19 cellular contexts compared by ENCODE assay signal in genomic region chr20:43544501-43544900, GRCh38. TPM values are rescaled to one million over a fixed set of nuclear protein-coding genes. Genes with fewer than 3 reads are reported as not detected.
A peak's percentile ranks its signal among the peaks of the same experiment; 100 is the strongest.
DNase-seq lines count a peak whose midpoint lies in the region; ATAC-seq and TF ChIP-seq lines count a peak whose summit lies in the region.
"Had no signal": no experiment of that assay in that cellular context is flagged by ENCODE, and none has a peak within 500 bp of the region (broad histone marks: within the 10 kb centered on the region; RNA-seq: fewer than 3 reads in every experiment).

No MANE protein-coding gene starts in this region.

- DNase-seq in RWPE2 (ENCODE audit: low spot score) (peak; percentile 61), coronary artery (ENCODE audit: low spot score) (peak; percentile 35), posterior vena cava (ENCODE audit: low spot score) (peak; percentile 28), upper lobe of right lung (peak; percentile 16), NCI-H82 (lab: John Stamatoyannopoulos, UW) (no peak), NCI-H226 (no peak), NCI-H2171 treated with DMSO at 0.1 percent for 48 hours (lab: John Stamatoyannopoulos, UW) (no peak)
- DNase-seq: ACHN; BE2C; C1 segment of cervical spinal cord; CD4-positive, CD25-positive, alpha-beta regulatory T cell; CD8-positive, alpha-beta memory T cell; COR-L47; DMS 273 treated with DMSO at 0.1 percent for 48 hours; DMS53; DND-41; EL; HCEC 1CT had no signal

- TF ChIP-seq CTCF in RWPE2 (IDR thresholded peaks at IDR 0.05; ENCODE audit: poor library complexity, severe bottlenecking) (no peak), coronary artery (IDR thresholded peaks at IDR 0.05) (no peak), upper lobe of right lung (IDR thresholded peaks at IDR 0.05) (no peak)

- ATAC-seq in RWPE2 (ENCODE audit: low read depth) (no peak), upper lobe of right lung (no peak)
- ATAC-seq: GM23338 had no signal

- intact Hi-C loops in posterior vena cava (cut with DNase I) = no loop called here
- intact Hi-C loops in upper lobe of right lung (cut with DNase I) = no loop called here

- H3K36me3 ChIP-seq in RWPE2 (ENCODE audit: low read depth) (peaks cover 25% of the 10 kb centered on the region), upper lobe of right lung (no peaks in the 10 kb centered on the region)
- H3K36me3 ChIP-seq: BE2C had no signal

- no peaks in the 10 kb centered on the region for H3K27me3 ChIP-seq in RWPE2 (ENCODE audit: insufficient read depth, poor library complexity, severe bottlenecking)
- H3K27me3 ChIP-seq in upper lobe of right lung = no peaks in the 10 kb centered on the region
- H3K27me3 ChIP-seq: BE2C had no signal

- no peak overlapping the region for H3K27ac ChIP-seq in RWPE2 (ENCODE audit: poor library complexity, severe bottlenecking)
- no peak overlapping the region for H3K27ac ChIP-seq in coronary artery
- no peak overlapping the region for H3K27ac ChIP-seq in upper lobe of right lung

- H3K9me3 ChIP-seq in RWPE2 (ENCODE audit: severe bottlenecking) = no peaks in the 10 kb centered on the region
- H3K9me3 ChIP-seq in upper lobe of right lung = no peaks in the 10 kb centered on the region
- H3K9me3 ChIP-seq: BE2C had no signal

- H3K4me1 ChIP-seq in RWPE2 (ENCODE audit: insufficient read depth, poor library complexity, severe bottlenecking) (peaks cover 11% of the 10 kb centered on the region), upper lobe of right lung (no peaks in the 10 kb centered on the region)
- H3K4me1 ChIP-seq: BE2C had no signal

- H3K4me3 ChIP-seq in RWPE2 (ENCODE audit: severe bottlenecking) (no peak overlapping the region), coronary artery (no peak overlapping the region), upper lobe of right lung (no peak overlapping the region)
- H3K4me3 ChIP-seq: GM23338 had no signal

RNA-seq across cellular contexts. Expression of gene SGK2, which starts 14.3 kb away (rescaled TPM):
- total RNA-seq in posterior vena cava (1 to 10 TPM in 1 of 2 donors, under 1 TPM in 1; 0.76 to 1.3 TPM), upper lobe of right lung (1.7 TPM)

RNA-seq across cellular contexts. Expression of gene L3MBTL1, which starts 37.0 kb away (rescaled TPM):
- total RNA-seq in posterior vena cava (1 to 10 TPM; 6.7 to 7.1 TPM), upper lobe of right lung (12.9 TPM)

RNA-seq across cellular contexts. Expression of gene IFT52, which starts 46.2 kb away (rescaled TPM):
- total RNA-seq in posterior vena cava = 10 to 100 TPM; 26.7 to 30.1 TPM
- 20.4 TPM for total RNA-seq in upper lobe of right lung

Comparison
In these comparisons a context has a peak if more than half of its experiments do, and no peak if none do; other contexts are left out.
1. DNase-seq: peak in RWPE2 (single experiment), coronary artery (single experiment), posterior vena cava (single experiment) and upper lobe of right lung (single experiment); none in NCI-H82 (single experiment), NCI-H226 (single experiment) and NCI-H2171 treated with DMSO at 0.1 percent for 48 hours (single experiment).